6 cellular contexts compared by ENCODE assay signal in genomic region chr4:36719425-36719824, GRCh38.
"Had no signal": no experiment of that assay in that cellular context is flagged by ENCODE, and none has a peak within 500 bp of the region (broad histone marks: within the 10 kb centered on the region; RNA-seq: fewer than 3 reads in every experiment).

No MANE protein-coding gene starts in this region.

- H3K27ac ChIP-seq: HL-60 had no signal

- H3K4me3 ChIP-seq: HAP-1 had no signal

- H3K36me3 ChIP-seq: HAP-1 had no signal

- DNase-seq: GOT3, H7, HFFc6, KBM-7 had no signal

- H3K4me1 ChIP-seq: HAP-1 had no signal
